ENCODE assay signal across 22 cellular contexts in the genomic region with DNA sequence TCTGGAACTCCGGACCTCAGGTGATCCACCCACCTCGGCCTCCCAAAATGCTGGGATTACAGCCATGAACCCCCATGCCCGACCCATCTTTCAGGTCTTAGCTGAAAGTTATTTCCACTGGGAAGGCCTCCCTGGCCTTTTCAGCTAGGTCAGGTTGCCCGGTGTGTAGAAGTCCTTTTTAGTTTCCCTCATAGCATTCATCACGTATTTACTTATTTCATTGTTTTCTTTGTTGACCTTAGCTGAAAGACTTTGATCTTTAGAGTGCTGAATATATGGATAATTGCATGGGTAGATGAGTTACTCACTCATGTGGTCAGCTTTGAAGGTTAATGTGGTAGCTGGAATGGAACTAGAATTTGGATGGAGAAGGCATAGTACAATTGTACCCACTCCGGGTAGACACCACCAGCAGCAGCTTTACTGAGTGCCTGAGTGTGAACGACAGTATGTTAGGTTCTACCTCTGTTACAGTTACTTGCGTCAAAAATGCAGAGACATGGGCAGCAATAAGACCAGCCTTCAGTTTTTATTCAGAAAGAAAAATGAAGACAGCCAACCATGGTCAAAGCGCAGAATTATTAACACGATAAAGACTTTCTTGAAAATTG. TPM values are rescaled to one million over a fixed set of nuclear protein-coding genes. Genes with fewer than 3 reads are reported as not detected.
DNase-seq lines count a peak whose midpoint lies in the region; ATAC-seq, FAIRE-seq and TF ChIP-seq lines count a peak whose summit lies in the region.
"Had no signal": no experiment of that assay in that cellular context is flagged by ENCODE, and none has a peak within 500 bp of the region (broad histone marks: within the 10 kb centered on the region; RNA-seq: fewer than 3 reads in every experiment).

No MANE protein-coding gene starts in this region.

- H2AFZ ChIP-seq in HepG2 (ENCODE audit: low read length), result no peak overlapping the region
- H2AFZ ChIP-seq: GM23248 had no signal

- peak; percentile 73 for TF ChIP-seq RAD21 in HepG2 (CRISPR knock-in tag; IDR thresholded peaks at IDR 0.05)

- H3K27ac ChIP-seq in HepG2 (ENCODE audit: extremely low read length, insufficient read depth, low read length) (peak overlapping the region; percentile 77), right lobe of liver (no peak overlapping the region)
- H3K27ac ChIP-seq: 22Rv1, A549, BLaER1, GM23248, HL-60 had no signal

- TF ChIP-seq CTCF in HepG2 (CRISPR knock-in tag; IDR thresholded peaks at IDR 0.05), result no peak; the same call in 1 of the 2 replicates
- TF ChIP-seq CTCF in right lobe of liver (IDR thresholded peaks at IDR 0.05), result no peak

- H3K4me3 ChIP-seq in HepG2 (replicated peaks in 1 of 3; ENCODE audit: insufficient read depth in 1 of 3, low read depth in 2 of 3, low read length in 3 of 3) (peak overlapping the region; percentile 9 to 34 (median 18); a peak in 2 of 6 replicates), right lobe of liver (no peak overlapping the region)
- H3K4me3 ChIP-seq: A549, BLaER1, GM23248, HAP-1 had no signal

- BruUV-seq in HepG2 (replicated peaks; lab: Mats Ljungman, UMichigan), result no TSS peak

- H3K36me3 ChIP-seq in HepG2 (replicated peaks in 1 of 2; ENCODE audit: control insufficient read depth in 1 of 2, insufficient read depth in 2 of 2, low read length in 2 of 2) (peaks cover 19 to 66% of the 10 kb centered on the region in 2 experiments), right lobe of liver (no peaks in the 10 kb centered on the region)
- H3K36me3 ChIP-seq: HAP-1 had no signal

- CTCF ChIA-PET in HepG2 (lab: Yijun Ruan, JAX; ENCODE audit: low intra/inter-chr PET ratio, low total read pairs), result no interaction called here

- peak overlapping the region; percentile 49 for H3K9ac ChIP-seq in HepG2 (ENCODE audit: insufficient read depth, low read depth, low read length)
- H3K9ac ChIP-seq: BLaER1, GM23248 had no signal

- no peaks in the 10 kb centered on the region for H3K9me3 ChIP-seq in HepG2 (ENCODE audit: low read length)
- no peaks in the 10 kb centered on the region for H3K9me3 ChIP-seq in right lobe of liver
- H3K9me3 ChIP-seq: A549, BLaER1, HAP-1 had no signal

- in situ Hi-C loops in HepG2 (cut with HindIII; ENCODE audit: extremely low pct_ligation_motif_present, low pct_unique_long_range_greater_than_20kb), result no loop called here

- WGBS in HepG2 (ENCODE audit: low lambda C conversion rate), result 15% methylated on average over 10 of the region's 10 CpGs
- WGBS in right lobe of liver (ENCODE audit: insufficient coverage, low coverage, low lambda C conversion rate, missing lambda C conversion rate), result 95% methylated on average over 9 of the region's 10 CpGs

- H3K79me2 ChIP-seq in HepG2 (ENCODE audit: insufficient read depth, low read length), result peaks cover 36% of the 10 kb centered on the region

- DNase-seq in HepG2 (ENCODE audit: low spot score) (peak; percentile 100), right lobe of liver (no peak), NCI-H69 (lab: John Stamatoyannopoulos, UW) (peak; percentile 45), astrocyte of the hippocampus (ENCODE audit: low read depth, low spot score) (peak; percentile 50), NCI-H446 treated with DMSO at 0.1 percent for 48 hours (lab: John Stamatoyannopoulos, UW) (no peak), midbrain (lab: John Stamatoyannopoulos, UW) (no peak)
- DNase-seq: CD4-positive, alpha-beta memory T cell; DMS153; DND-41; EL; GM23248 had no signal

- peak; percentile 82 for FAIRE-seq in HepG2 (lab: Jason Lieb, UNC)
- FAIRE-seq: A549, GM12891, GM19239 had no signal

- ATAC-seq in HepG2 (peak; percentile 97), right lobe of liver (no peak), GM19455 (IDR thresholded peaks at IDR 0.05; ENCODE audit: unreplicated experiment) (no peak)
- ATAC-seq: A549 had no signal

- intact Hi-C loops in HepG2 (cut with micrococcal nuclease; ENCODE audit: unreplicated experiment) (loop anchor here (1.0 to 5.0 kb wide), 7 partner anchors 9 to 271 kb away; a partner anchor contains a TSS), right lobe of liver (cut with DNase I) (no loop called here)

- POLR2A ChIA-PET in HepG2 (lab: Yijun Ruan, JAX), result interaction anchor here (0.5 to 1.9 kb wide), 6 partner anchors 9 to 1378 kb away, joined by 3 to 79 read pairs (median 4); a partner anchor contains a TSS

- H3K27me3 ChIP-seq in HepG2 (ENCODE audit: control insufficient read depth in 1 of 2, insufficient read depth in 2 of 2, low read length in 2 of 2) (no peaks in the 10 kb centered on the region), right lobe of liver (no peaks in the 10 kb centered on the region)
- H3K27me3 ChIP-seq: BLaER1 had no signal

- peaks cover 81% of the 10 kb centered on the region for H3K4me1 ChIP-seq in HepG2 (ENCODE audit: insufficient read depth, low read length)
- H3K4me1 ChIP-seq in right lobe of liver, result no peaks in the 10 kb centered on the region
- H3K4me1 ChIP-seq: A549, BLaER1, HAP-1 had no signal

- H3K4me2 ChIP-seq in HepG2 (ENCODE audit: low read depth, low read length), result peak overlapping the region; percentile 48
- H3K4me2 ChIP-seq: A549, BLaER1 had no signal

- TF ChIP-seq POLR2A in HepG2 (IDR thresholded peaks at IDR 0.05; ENCODE audit: insufficient read depth in 1 of 2, low read depth in 2 of 2, low read length in 2 of 2), result peak in 1 of 2 experiments; percentile 57; a peak in 1 of 4 replicates
- TF ChIP-seq POLR2A in right lobe of liver (IDR thresholded peaks at IDR 0.05), result no peak

- TF ChIP-seq EP300 in HepG2 (IDR thresholded peaks at IDR 0.05; ENCODE audit: low read depth in 2 of 2, low read length in 2 of 2) (peak; percentile 90 to 97; a peak in 3 of 4 replicates), HepG2 (CRISPR knock-in tag; IDR thresholded peaks at IDR 0.05; ENCODE audit: borderline replicate concordance) (peak; percentile 97)

- H4K20me1 ChIP-seq in HepG2 (ENCODE audit: insufficient read depth, low read length), result no peaks in the 10 kb centered on the region

TF ChIP-seq in HepG2, 621 proteins besides CTCF, POLR2A, EP300 and RAD21 (continues in another document):
- peak; percentile 100 for TF ChIP-seq FOXA3 (CRISPR knock-in tag; IDR thresholded peaks at IDR 0.05)

RNA-seq across cellular contexts. Expression of a gene that starts 9.1 kb away (rescaled TPM):
- total RNA-seq in HepG2 (2016; rRNA removed; fragmentation: Illumina TruSeq; extraction: Trizol) (46.3 and 55.6 TPM in 2 replicates), right lobe of liver (10 to 100 TPM in 1 of 6 experiments, 1 to 10 TPM in 5; 5.1 to 11.5 (median 7.4) TPM)
- total RNA-seq in HepG2 (2016; cell fraction: cytosol; rRNA removed; fragmentation: Illumina TruSeq; extraction: Trizol; ENCODE audit: low read depth), result 20.4 and 20.5 TPM in 2 replicates
- 48.0 and 57.7 TPM in 2 replicates for total RNA-seq in HepG2 (2016; cell fraction: insoluble cytoplasmic fraction; rRNA removed; fragmentation: Illumina TruSeq; extraction: Trizol)
- 22.8 and 24.5 TPM in 2 replicates for total RNA-seq in HepG2 (2016; cell fraction: membrane; rRNA removed; fragmentation: Illumina TruSeq; extraction: Trizol)
- 64.1 and 65.7 TPM in 2 replicates for total RNA-seq in HepG2 (2016; cell fraction: nucleus; rRNA removed; fragmentation: Illumina TruSeq; extraction: Trizol)
- 77.9 and 114 TPM in 2 replicates for polyA plus RNA-seq in HepG2 (2011; rRNA removed)
- 33.9 and 39.9 TPM in 2 replicates for polyA plus RNA-seq in HepG2 (2011; cell fraction: cytosol; rRNA removed)
- polyA plus RNA-seq in HepG2 (2011; cell fraction: nucleus; rRNA removed), result 223 and 433 TPM in 2 replicates
- polyA plus RNA-seq in HepG2 (2012), result 40.7 and 57.0 TPM in 2 replicates
- 9.0 and 10.7 TPM in 2 replicates for polyA plus RNA-seq in HepG2 (2016; cell fraction: cytosol; fragmentation: Illumina TruSeq; extraction: Trizol; ENCODE audit: low read depth)
- polyA plus RNA-seq in HepG2 (2016; cell fraction: insoluble cytoplasmic fraction; fragmentation: Illumina TruSeq; extraction: Trizol; ENCODE audit: low read depth), result 48.1 and 51.2 TPM in 2 replicates
- 13.9 and 15.1 TPM in 2 replicates for polyA plus RNA-seq in HepG2 (2016; cell fraction: membrane; fragmentation: Illumina TruSeq; extraction: Trizol; ENCODE audit: low read depth)
- polyA plus RNA-seq in HepG2 (2016; cell fraction: nucleus; fragmentation: Illumina TruSeq; extraction: Trizol; ENCODE audit: insufficient read depth, low read depth), result 69.5 and 81.6 TPM in 2 replicates
- polyA minus RNA-seq in HepG2 (2011; rRNA and poly(A)+ RNA removed; ENCODE audit: low replicate concordance), result 4.7 and 26.3 TPM in 2 replicates
- polyA minus RNA-seq in HepG2 (2011; cell fraction: cytosol; rRNA and poly(A)+ RNA removed), result 28.5 and 33.0 TPM in 2 replicates
- polyA minus RNA-seq in HepG2 (2011; cell fraction: nucleus; rRNA and poly(A)+ RNA removed), result 210 and 232 TPM in 2 replicates

RNA-seq across cellular contexts. Expression of a gene that starts 28.8 kb away (rescaled TPM):
- total RNA-seq in HepG2 (2016; rRNA removed; fragmentation: Illumina TruSeq; extraction: Trizol) (not detected in 2 replicates), right lobe of liver (not detected)
- total RNA-seq in HepG2 (2016; cell fraction: cytosol; rRNA removed; fragmentation: Illumina TruSeq; extraction: Trizol; ENCODE audit: low read depth), result not detected in 2 replicates
- not detected in 2 replicates for total RNA-seq in HepG2 (2016; cell fraction: insoluble cytoplasmic fraction; rRNA removed; fragmentation: Illumina TruSeq; extraction: Trizol)
- total RNA-seq in HepG2 (2016; cell fraction: membrane; rRNA removed; fragmentation: Illumina TruSeq; extraction: Trizol), result not detected in 2 replicates
- not detected in 2 replicates for total RNA-seq in HepG2 (2016; cell fraction: nucleus; rRNA removed; fragmentation: Illumina TruSeq; extraction: Trizol)
- not detected in 2 replicates for polyA plus RNA-seq in HepG2 (2011; rRNA removed)
- polyA plus RNA-seq in HepG2 (2011; cell fraction: cytosol; rRNA removed), result not detected in 2 replicates
- polyA plus RNA-seq in HepG2 (2011; cell fraction: nucleus; rRNA removed), result not detected in 2 replicates
- polyA plus RNA-seq in HepG2 (2012), result not detected in 2 replicates
- polyA plus RNA-seq in HepG2 (2016; cell fraction: cytosol; fragmentation: Illumina TruSeq; extraction: Trizol; ENCODE audit: low read depth), result not detected in 2 replicates
- polyA plus RNA-seq in HepG2 (2016; cell fraction: insoluble cytoplasmic fraction; fragmentation: Illumina TruSeq; extraction: Trizol; ENCODE audit: low read depth), result not detected in 2 replicates
- polyA plus RNA-seq in HepG2 (2016; cell fraction: membrane; fragmentation: Illumina TruSeq; extraction: Trizol; ENCODE audit: low read depth), result not detected in 2 replicates
- not detected in 2 replicates for polyA plus RNA-seq in HepG2 (2016; cell fraction: nucleus; fragmentation: Illumina TruSeq; extraction: Trizol; ENCODE audit: insufficient read depth, low read depth)
- polyA minus RNA-seq in HepG2 (2011; rRNA and poly(A)+ RNA removed; ENCODE audit: low replicate concordance), result not detected in 2 replicates
- not detected in 2 replicates for polyA minus RNA-seq in HepG2 (2011; cell fraction: cytosol; rRNA and poly(A)+ RNA removed)
- polyA minus RNA-seq in HepG2 (2011; cell fraction: nucleus; rRNA and poly(A)+ RNA removed), result not detected in 2 replicates
- total RNA-seq: CD4-positive, alpha-beta memory T cell; G401; GM23248; H4; HT1080 had no signal
- polyA plus RNA-seq: A549; CD4-positive, alpha-beta memory T cell; GM23248 had no signal

Comparison
In these comparisons a context has a peak if more than half of its experiments do, and no peak if none do; other contexts are left out.
1. DNase-seq: peak in HepG2 (single experiment), NCI-H69 (single experiment) and astrocyte of the hippocampus (single experiment); none in right lobe of liver (0 of 3), NCI-H446 treated with DMSO at 0.1 percent for 48 hours (single experiment) and midbrain (single experiment).
2. H3K4me3 ChIP-seq: peak in HepG2 (3 of 3); none in right lobe of liver (0 of 3).